In genomic region chr4:152983221-152983620, GRCh38 we compare ENCODE assay signal across 17 cellular contexts. TPM values are rescaled to one million over a fixed set of nuclear protein-coding genes. Genes with fewer than 3 reads are reported as not detected.
DNase-seq lines count a peak whose midpoint lies in the region; ATAC-seq, FAIRE-seq and TF ChIP-seq lines count a peak whose summit lies in the region.
"Had no signal": no experiment of that assay in that cellular context is flagged by ENCODE, and none has a peak within 500 bp of the region (broad histone marks: within the 10 kb centered on the region; RNA-seq: fewer than 3 reads in every experiment).

No MANE protein-coding gene starts in this region.

- H3K27ac ChIP-seq in heart right ventricle, result no peak overlapping the region
- H3K27ac ChIP-seq: prostate gland, SJSA1 had no signal

- H3K4me3 ChIP-seq in heart right ventricle, result no peak overlapping the region
- H3K4me3 ChIP-seq: prostate gland, SJSA1 had no signal

- peaks cover 0 to 29% (median 0%) of the 10 kb centered on the region in 7 donors for H3K27me3 ChIP-seq in heart right ventricle
- H3K27me3 ChIP-seq: SJSA1 had no signal

- DNase-seq in AG20443 (ENCODE audit: low spot score), result peak; percentile 71
- peak; percentile 59 for DNase-seq in HTR-8/SVneo (ENCODE audit: insufficient read length, low spot score)
- DNase-seq in astrocyte of the hippocampus (ENCODE audit: low read depth, low spot score), result peak; percentile 74
- peak; percentile 43 for DNase-seq in kidney tubule cell (ENCODE audit: low spot score)
- no peak for DNase-seq in H4 (ENCODE audit: low spot score)
- DNase-seq in foreskin melanocyte, result no peak
- no peak for DNase-seq in heart right ventricle
- DNase-seq: activated effector memory CD4-positive, alpha-beta T cell treated with anti-CD3 and anti-CD28 coated beads, Interleukin-2, amount 50 U/mL, for 16 hours; AML-193; aorta; effector memory CD8-positive, alpha-beta T cell; MV-4-11; NK-92 treated with Interleukin-12 subunit alpha and Interleukin-12 subunit beta, amount 100 ng/mL, for 24 hours had no signal

- no peak for FAIRE-seq in HTR-8/SVneo (lab: Jason Lieb, UNC)
- FAIRE-seq: D721Med had no signal

- 35 to 36% methylated on average over 7 of the region's 7 CpGs for WGBS in heart right ventricle, 2 donors

- ATAC-seq in HG03039 (IDR thresholded peaks at IDR 0.05; ENCODE audit: unreplicated experiment), result no peak
- ATAC-seq in heart right ventricle, result no peak
- ATAC-seq: effector memory CD8-positive, alpha-beta T cell had no signal

- no peaks in the 10 kb centered on the region for H3K36me3 ChIP-seq in heart right ventricle
- H3K36me3 ChIP-seq: prostate gland, SJSA1 had no signal

- H3K4me1 ChIP-seq in heart right ventricle, result no peaks in the 10 kb centered on the region
- H3K4me1 ChIP-seq: prostate gland had no signal

- no peaks in the 10 kb centered on the region for H3K9me3 ChIP-seq in heart right ventricle
- H3K9me3 ChIP-seq: prostate gland, SJSA1 had no signal

- intact Hi-C loops in heart right ventricle (cut with DNase I), result no loop called here

- TF ChIP-seq CTCF in heart right ventricle (IDR thresholded peaks at IDR 0.05), result no peak

RNA-seq across cellular contexts. Expression of gene FHDC1, which starts 47.1 kb away (rescaled TPM):
- total RNA-seq in H4 (2014; rRNA removed; shearing (Covaris generic)), result 0.10 and 0.15 TPM in 2 replicates
- total RNA-seq in heart right ventricle, result under 1 TPM; 0.08 to 0.43 (median 0.18) TPM
- under 1 TPM; 0.19 to 0.29 TPM for polyA plus RNA-seq in heart right ventricle

Comparison
In these comparisons a context has a peak if more than half of its experiments do, and no peak if none do; other contexts are left out.
1. DNase-seq: peak in AG20443 (single experiment), HTR-8/SVneo (single experiment), astrocyte of the hippocampus (single experiment) and kidney tubule cell (single experiment); none in H4 (single experiment), foreskin melanocyte (single experiment) and heart right ventricle (0 of 2).